In the genomic region with DNA sequence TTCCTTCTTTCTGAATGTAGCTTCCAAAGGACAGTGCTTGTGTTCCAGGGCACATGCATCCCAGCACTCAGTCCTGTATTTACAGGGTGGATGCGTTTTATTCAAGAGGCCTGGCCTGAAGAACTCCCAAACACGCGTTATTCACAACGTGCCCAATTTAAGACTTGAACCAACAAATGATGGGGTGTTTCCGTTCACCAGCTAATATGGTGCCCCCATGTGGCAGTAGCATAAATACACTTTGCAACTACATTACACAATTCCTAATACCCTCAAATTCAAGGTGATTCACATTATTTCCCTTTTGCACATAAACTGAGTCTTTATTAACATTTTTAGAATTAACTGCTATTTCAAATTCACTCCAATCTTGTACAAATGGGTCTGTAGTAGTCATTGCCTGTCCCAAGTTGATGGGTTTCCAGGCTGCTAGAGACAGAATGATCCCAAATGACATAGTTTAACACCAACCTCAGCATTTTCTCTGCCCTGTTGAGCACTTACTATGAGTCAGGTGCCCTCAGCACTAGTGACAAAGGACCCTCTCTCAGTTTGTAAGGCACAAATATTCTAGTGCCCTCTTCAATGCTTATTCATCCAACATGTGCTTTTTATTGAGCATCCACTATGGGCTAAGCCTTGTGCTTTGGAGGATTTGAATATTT, we compare ENCODE assay signal across 9 cellular contexts. TPM values are rescaled to one million over a fixed set of nuclear protein-coding genes. Genes with fewer than 3 reads are reported as not detected.
A peak's percentile ranks its signal among the peaks of the same experiment; 100 is the strongest.
DNase-seq lines count a peak whose midpoint lies in the region; ATAC-seq and TF ChIP-seq lines count a peak whose summit lies in the region.
"Had no signal": no experiment of that assay in that cellular context is flagged by ENCODE, and none has a peak within 500 bp of the region (broad histone marks: within the 10 kb centered on the region; RNA-seq: fewer than 3 reads in every experiment).

No MANE protein-coding gene starts in this region.

- no peaks in the 10 kb centered on the region for H3K9me3 Mint-ChIP-seq in stimulated activated naive CD8-positive, alpha-beta T cell treated with anti-CD3 and anti-CD28 coated beads, Interleukin-15, amount 100 ng/mL, for 72 hours

- no peak for TF ChIP-seq POLR2A in tibial nerve (IDR thresholded peaks at IDR 0.05)

- H3K36me3 ChIP-seq in PC-3 (ENCODE audit: low read depth, low read length) (no peaks in the 10 kb centered on the region), tibial nerve (no peaks in the 10 kb centered on the region)

- CTCF ChIA-PET in PC-3 (lab: Charles Lee), result interaction anchor here (0.7 kb wide), 2 partner anchors 25 to 134 kb away, joined by 3 to 6 read pairs; no protein-coding TSS in a partner anchor

- WGBS in tibial nerve, 2 donors, result 46 to 49% methylated on average over 5 of the region's 5 CpGs

- H4K20me1 ChIP-seq in PC-3 (ENCODE audit: low read length), result no peaks in the 10 kb centered on the region

- H2AFZ ChIP-seq in PC-3 (ENCODE audit: low read length), result no peak overlapping the region

- H3K27me3 ChIP-seq in PC-3 (ENCODE audit: low read length) (no peaks in the 10 kb centered on the region), tibial nerve (no peaks in the 10 kb centered on the region)

- BruUV-seq in PC-3 (replicated peaks; lab: Mats Ljungman, UMichigan), result no TSS peak

- H3K9me3 ChIP-seq in PC-3 (ENCODE audit: low read length), result no peaks in the 10 kb centered on the region
- no peaks in the 10 kb centered on the region for H3K9me3 ChIP-seq in tibial nerve

- H3F3A ChIP-seq in PC-3 (ENCODE audit: low read length, unreplicated experiment), result no peaks in the 10 kb centered on the region

- H3K4me1 ChIP-seq in PC-3 (ENCODE audit: insufficient read depth, low read length) (peaks cover 15% of the 10 kb centered on the region), tibial nerve (no peaks in the 10 kb centered on the region)

- peak; percentile 69 for TF ChIP-seq CTCF in PC-3 (conservative IDR thresholded peaks at IDR 0.05; ENCODE audit: low read depth, low read length)
- peak; percentile 41 for TF ChIP-seq CTCF in fibroblast of villous mesenchyme (IDR thresholded peaks at IDR 0.05; ENCODE audit: insufficient read depth, low read depth, low read length)
- peak in 2 of 5 experiments; percentile 9 to 26 for TF ChIP-seq CTCF in tibial nerve (IDR thresholded peaks at IDR 0.05)

- intact Hi-C loops in PC-3 (cut with micrococcal nuclease), result loop anchor here (1.0 to 2.0 kb wide), 2 partner anchors 31 to 121 kb away; no protein-coding TSS in a partner anchor

- POLR2A ChIA-PET in PC-3 (lab: Charles Lee; ENCODE audit: unreplicated experiment), result no interaction called here

- no peak overlapping the region for H3K4me2 ChIP-seq in PC-3 (ENCODE audit: low read length)

- H3K27ac ChIP-seq in PC-3 (ENCODE audit: low read length), result no peak overlapping the region
- no peak overlapping the region for H3K27ac ChIP-seq in tibial nerve

- ATAC-seq in stimulated activated naive CD8-positive, alpha-beta T cell treated with anti-CD3 and anti-CD28 coated beads, Interleukin-15, Interleukin-2, amounts not matched to agents 100 U/mL and 50 U/mL, for 24 hours, result no peak
- ATAC-seq in stimulated activated naive CD8-positive, alpha-beta T cell treated with anti-CD3 and anti-CD28 coated beads, Interleukin-15, amount 100 ng/mL, for 72 hours, result no peak
- ATAC-seq in PC-3, result no peak
- ATAC-seq in HG03521 (IDR thresholded peaks at IDR 0.05; ENCODE audit: unreplicated experiment), result no peak
- no peak for ATAC-seq in GM18502 (IDR thresholded peaks at IDR 0.05; ENCODE audit: poor library complexity, unreplicated experiment)
- ATAC-seq in GM18870 (IDR thresholded peaks at IDR 0.05; ENCODE audit: unreplicated experiment), result no peak

- H3K4me1 Mint-ChIP-seq in stimulated activated naive CD8-positive, alpha-beta T cell treated with anti-CD3 and anti-CD28 coated beads, Interleukin-15, amount 100 ng/mL, for 72 hours, result no peaks in the 10 kb centered on the region

- H3K9me2 ChIP-seq in PC-3 (replicated peaks; ENCODE audit: low read length), result no peaks in the 10 kb centered on the region

- no peaks in the 10 kb centered on the region for H3K79me2 ChIP-seq in PC-3 (ENCODE audit: low read length)

- peaks cover 50% of the 10 kb centered on the region for H3K27me3 Mint-ChIP-seq in stimulated activated naive CD8-positive, alpha-beta T cell treated with anti-CD3 and anti-CD28 coated beads, Interleukin-15, amount 100 ng/mL, for 72 hours

- H3K27ac Mint-ChIP-seq in stimulated activated naive CD8-positive, alpha-beta T cell treated with anti-CD3 and anti-CD28 coated beads, Interleukin-15, amount 100 ng/mL, for 72 hours, result no peak overlapping the region
- H3K27ac Mint-ChIP-seq: activated naive CD8-positive, alpha-beta T cell had no signal

- no peak overlapping the region for H3K4me3 ChIP-seq in PC-3 (ENCODE audit: low read length)
- no peak overlapping the region for H3K4me3 ChIP-seq in fibroblast of villous mesenchyme (ENCODE audit: low read depth, low read length)
- H3K4me3 ChIP-seq in tibial nerve, result no peak overlapping the region

- peak; percentile 6 for DNase-seq in stimulated activated naive CD8-positive, alpha-beta T cell treated with anti-CD3 and anti-CD28 coated beads, Interleukin-15, Interleukin-2, amounts not matched to agents 100 U/mL and 50 U/mL, for 24 hours
- no peak for DNase-seq in stimulated activated naive CD8-positive, alpha-beta T cell treated with anti-CD3 and anti-CD28 coated beads, Interleukin-15, amount 100 ng/mL, for 72 hours
- peak; percentile 37 for DNase-seq in PC-3
- DNase-seq in fibroblast of villous mesenchyme (ENCODE audit: low read depth), result peak; percentile 65
- no peak for DNase-seq in tibial nerve (ENCODE audit: low spot score in 2 of 2)

- no peak for TF ChIP-seq EP300 in tibial nerve (IDR thresholded peaks at IDR 0.05)

- no peak overlapping the region for H3K4me3 Mint-ChIP-seq in stimulated activated naive CD8-positive, alpha-beta T cell treated with anti-CD3 and anti-CD28 coated beads, Interleukin-15, amount 100 ng/mL, for 72 hours
- H3K4me3 Mint-ChIP-seq: activated naive CD8-positive, alpha-beta T cell had no signal

- H3K9ac ChIP-seq in PC-3 (ENCODE audit: low read length), result no peak overlapping the region

RNA-seq across cellular contexts. Expression of a gene that starts 26.9 kb away (rescaled TPM):
- total RNA-seq in PC-3 (2014; rRNA removed) (3.1 and 5.2 TPM in 2 replicates), fibroblast of villous mesenchyme (8.7 and 9.5 TPM in 2 replicates), tibial nerve (not detected)

RNA-seq across cellular contexts. Expression of a gene that starts 50.7 kb away (rescaled TPM):
- total RNA-seq in PC-3 (2014; rRNA removed), result not detected in 2 replicates
- total RNA-seq in fibroblast of villous mesenchyme, result 2.6 TPM in 2 replicates
- total RNA-seq in tibial nerve, result under 1 TPM; under 0.01 to 0.59 (median 0.26) TPM

Comparison
In these comparisons a context has a peak if more than half of its experiments do, and no peak if none do; other contexts are left out.
1. DNase-seq: peak in stimulated activated naive CD8-positive, alpha-beta T cell treated with anti-CD3 and anti-CD28 coated beads, Interleukin-15, Interleukin-2, amounts not matched to agents 100 U/mL and 50 U/mL, for 24 hours (single experiment), PC-3 (single experiment) and fibroblast of villous mesenchyme (single experiment); none in stimulated activated naive CD8-positive, alpha-beta T cell treated with anti-CD3 and anti-CD28 coated beads, Interleukin-15, amount 100 ng/mL, for 72 hours (0 of 2) and tibial nerve (0 of 2).